In genomic region chr12:53159195-53159834, GRCh38 we compare ENCODE assay signal across 8 cellular contexts. TPM values are rescaled to one million over a fixed set of nuclear protein-coding genes. Genes with fewer than 3 reads are reported as not detected.
A peak's percentile ranks its signal among the peaks of the same experiment; 100 is the strongest.
DNase-seq lines count a peak whose midpoint lies in the region; ATAC-seq lines count a peak whose summit lies in the region.

No MANE protein-coding gene starts in this region.

- peak overlapping the region; percentile 81 for H3K27ac Mint-ChIP-seq in activated CD4-positive, alpha-beta T cell treated with anti-CD3 and anti-CD28 coated beads for 36 hours

- peak overlapping the region; percentile 27 for H3K4me3 Mint-ChIP-seq in activated CD4-positive, alpha-beta T cell treated with anti-CD3 and anti-CD28 coated beads for 36 hours

- CTCF ChIA-PET in activated CD4-positive, alpha-beta T cell treated with anti-CD3 and anti-CD28 coated beads for 36 hours (lab: Charles Lee), result interaction anchor here (0.6 to 7.7 kb wide), 51 partner anchors 8 to 1817 kb away, joined by 3 to 94 read pairs (median 4); partner anchors contain the start of genes AAAS, CSAD, ESPL1 and ITGB7

- ATAC-seq in HG03354 (IDR thresholded peaks at IDR 0.05; ENCODE audit: poor library complexity, severe bottlenecking, unreplicated experiment) (peak; percentile 65), left lobe of liver (peak; percentile 90)
- ATAC-seq in activated CD4-positive, alpha-beta T cell treated with anti-CD3 and anti-CD28 coated beads for 36 hours, result peak; percentile 99

- H3K9me3 Mint-ChIP-seq in activated CD4-positive, alpha-beta T cell treated with anti-CD3 and anti-CD28 coated beads for 36 hours (ENCODE audit: low read depth), result no peaks in the 10 kb centered on the region

- H3K36me3 Mint-ChIP-seq in activated CD4-positive, alpha-beta T cell treated with anti-CD3 and anti-CD28 coated beads for 36 hours (ENCODE audit: low read depth), result no peaks in the 10 kb centered on the region

- H3K27me3 Mint-ChIP-seq in activated CD4-positive, alpha-beta T cell treated with anti-CD3 and anti-CD28 coated beads for 36 hours, result no peaks in the 10 kb centered on the region

- H3K4me1 Mint-ChIP-seq in activated CD4-positive, alpha-beta T cell treated with anti-CD3 and anti-CD28 coated beads for 36 hours, result peaks cover 11% of the 10 kb centered on the region

- intact Hi-C loops in activated CD4-positive, alpha-beta T cell treated with anti-CD3 and anti-CD28 coated beads for 36 hours (cut with DNase I, micrococcal nuclease), result loop anchor here (1.0 to 2.0 kb wide), 12 partner anchors 21 to 186 kb away; partner anchors contain the start of genes PFDN5 (in 2 of the 2), AAAS (in 1 of the 2), CSAD (in 1 of the 2) and ESPL1 (in 1 of the 2)

- DNase-seq in NCI-H2171 treated with DMSO at 0.1 percent for 48 hours (lab: John Stamatoyannopoulos, UW) (peak; percentile 44), NCI-H2171 (lab: John Stamatoyannopoulos, UW) (no peak), NCI-H524 (lab: John Stamatoyannopoulos, UW) (peak; percentile 56 to 80), cerebellum (ENCODE audit: low spot score) (peak; percentile 69), left lobe of liver (ENCODE audit: low spot score) (peak; percentile 88)
- DNase-seq in activated CD4-positive, alpha-beta T cell treated with anti-CD3 and anti-CD28 coated beads for 36 hours, result peak; percentile 96
- DNase-seq in stimulated activated CD4-positive, alpha-beta T cell treated with anti-CD3 and anti-CD28 coated beads, Interleukin-4, amount 100 ng/mL, for 48 hours (ENCODE audit: low read depth in 2 of 2), result peak; percentile 89

- POLR2A ChIA-PET in activated CD4-positive, alpha-beta T cell treated with anti-CD3 and anti-CD28 coated beads for 36 hours (lab: Charles Lee), result interaction anchor here (0.6 to 1.3 kb wide), 4 partner anchors 22 to 162 kb away, joined by 3 to 4 read pairs (median 3); partner anchors contain the start of genes AAAS and CSAD

RNA-seq across cellular contexts. Expression of gene ZNF740, which starts 21.2 kb away (rescaled TPM):
- 10 to 100 TPM; 34.9 to 40.2 TPM for total RNA-seq in activated CD4-positive, alpha-beta T cell treated with anti-CD3 and anti-CD28 coated beads for 36 hours
- total RNA-seq in cerebellum (24.6 TPM), left lobe of liver (25.9 TPM)

RNA-seq across cellular contexts. Expression of gene CSAD, which starts 21.4 kb away (rescaled TPM):
- total RNA-seq in activated CD4-positive, alpha-beta T cell treated with anti-CD3 and anti-CD28 coated beads for 36 hours, result 10 to 100 TPM; 20.0 to 23.1 TPM
- total RNA-seq in cerebellum (27.9 TPM), left lobe of liver (53.6 TPM)

RNA-seq across cellular contexts. Expression of gene ITGB7, which starts 47.7 kb away (rescaled TPM):
- total RNA-seq in activated CD4-positive, alpha-beta T cell treated with anti-CD3 and anti-CD28 coated beads for 36 hours, result 10 to 100 TPM; 73.0 to 77.6 TPM
- total RNA-seq in cerebellum (not detected), left lobe of liver (8.6 TPM)

RNA-seq across cellular contexts. Expression of gene SOAT2, which starts 56.0 kb away (rescaled TPM):
- total RNA-seq in activated CD4-positive, alpha-beta T cell treated with anti-CD3 and anti-CD28 coated beads for 36 hours, result under 1 TPM; 0.57 to 0.79 TPM
- 0.27 TPM for total RNA-seq in cerebellum
- total RNA-seq in left lobe of liver, result 0.25 TPM
